23 cellular contexts compared by ENCODE assay signal in the genomic region with DNA sequence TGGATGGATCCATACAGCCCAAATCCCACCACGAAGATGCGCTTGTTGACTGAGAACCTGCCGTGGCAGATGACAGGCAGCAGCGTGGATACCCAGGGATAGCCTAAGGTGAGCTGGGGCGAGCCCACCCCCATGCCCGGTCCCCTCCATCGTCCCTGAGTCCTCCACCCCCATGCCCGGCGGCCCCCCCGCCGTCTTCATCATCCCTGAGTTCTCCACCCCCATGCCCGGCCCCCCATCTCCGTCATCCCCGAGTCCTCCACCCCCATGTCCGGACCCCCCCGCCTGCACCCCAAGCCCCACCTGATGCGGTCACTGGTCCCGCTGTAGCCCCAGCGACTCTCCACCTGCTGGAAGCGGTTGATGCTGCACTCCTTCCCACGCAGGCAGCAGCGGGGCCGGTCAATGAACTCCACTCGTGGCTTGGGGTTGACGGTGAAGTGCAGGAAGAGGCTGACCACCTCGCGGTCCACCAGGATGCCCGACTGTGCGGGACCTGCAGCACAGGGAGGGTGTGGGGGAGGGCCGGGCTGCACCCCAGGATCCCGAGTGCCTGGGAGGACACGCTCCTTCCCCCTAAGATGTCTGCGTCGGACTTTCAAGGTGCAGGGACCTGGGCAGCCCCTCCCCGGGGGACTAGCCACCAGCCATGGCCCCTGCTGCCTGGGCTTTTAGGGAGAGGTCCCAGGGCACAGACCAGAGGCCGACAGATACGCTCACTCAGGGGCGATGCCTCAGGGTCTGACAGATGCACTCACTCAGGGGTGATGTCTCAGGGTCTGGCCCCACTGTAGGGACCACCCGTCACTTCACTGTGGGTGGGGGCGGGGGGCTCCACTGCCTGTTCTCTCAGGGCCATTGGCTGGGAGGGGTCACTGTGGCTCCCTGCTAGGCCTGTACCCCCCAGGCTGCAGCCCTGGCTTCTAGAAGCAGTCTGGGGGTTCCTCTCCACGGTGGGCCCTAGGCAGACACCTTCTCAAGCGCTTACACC. TPM values are rescaled to one million over a fixed set of nuclear protein-coding genes. Genes with fewer than 3 reads are reported as not detected.
DNase-seq lines count a peak whose midpoint lies in the region; ATAC-seq and TF ChIP-seq lines count a peak whose summit lies in the region.
"Had no signal": no experiment of that assay in that cellular context is flagged by ENCODE, and none has a peak within 500 bp of the region (broad histone marks: within the 10 kb centered on the region; RNA-seq: fewer than 3 reads in every experiment).

No MANE protein-coding gene starts in this region.

- H3K36me3 Mint-ChIP-seq in H9 (ENCODE audit: insufficient read depth in 1 of 3, low read depth in 3 of 3) = peaks cover 5 to 53% (median 44%) of the 10 kb centered on the region in 3 experiments; a peak in 6 of 7 replicates
- peaks cover 52% of the 10 kb centered on the region for H3K36me3 Mint-ChIP-seq in endodermal cell (ENCODE audit: low read depth)

- H2AFZ ChIP-seq in H9 (ENCODE audit: low read length) (no peak overlapping the region), OCI-LY3 (ENCODE audit: low read depth, low read length) (no peak overlapping the region), osteoblast (ENCODE audit: low read length) (no peak overlapping the region)

- no peak overlapping the region for H4K91ac ChIP-seq in H9 (ENCODE audit: insufficient read length, low read depth, low read length)

- no peak overlapping the region for H2BK20ac ChIP-seq in H9 (ENCODE audit: low read depth, low read length, poor library complexity, severe bottlenecking)

- H2AK5ac ChIP-seq in H9 (ENCODE audit: insufficient read length, low read length) = no peak overlapping the region

- H3K4ac ChIP-seq in H9 (ENCODE audit: low read depth, low read length) = no peak overlapping the region

- H3K14ac ChIP-seq in H9 (ENCODE audit: insufficient read depth, low read length) = no peak overlapping the region; the same call in 1 of the 2 replicates

- H3K79me2 ChIP-seq in H9 (ENCODE audit: insufficient read depth, low read length) (no peaks in the 10 kb centered on the region), OCI-LY3 (ENCODE audit: low read length) (no peaks in the 10 kb centered on the region), osteoblast (ENCODE audit: insufficient read depth, low read length) (no peaks in the 10 kb centered on the region)

- no peak overlapping the region for H2BK120ac ChIP-seq in H9 (ENCODE audit: low read depth, low read length, poor library complexity, severe bottlenecking)

- no peaks in the 10 kb centered on the region for H3K4me1 Mint-ChIP-seq in H9
- no peaks in the 10 kb centered on the region for H3K4me1 Mint-ChIP-seq in endodermal cell
- H3K4me1 Mint-ChIP-seq: nephron, T-helper 17 cell had no signal

- no peaks in the 10 kb centered on the region for H3K27me3 ChIP-seq in H9 (ENCODE audit: insufficient read depth, low read length)
- H3K27me3 ChIP-seq in OCI-LY3 (ENCODE audit: low read depth, low read length) = no peaks in the 10 kb centered on the region
- no peaks in the 10 kb centered on the region for H3K27me3 ChIP-seq in endodermal cell (ENCODE audit: control insufficient read depth, insufficient read depth, low read length, poor library complexity, severe bottlenecking)
- H3K27me3 ChIP-seq in osteoblast (ENCODE audit: insufficient read depth, low read length) = no peaks in the 10 kb centered on the region
- H3K27me3 ChIP-seq: adrenal gland, breast epithelium, thyroid gland had no signal

- H4K20me1 ChIP-seq in H9 (ENCODE audit: control insufficient read depth, insufficient read depth, insufficient read length) (no peaks in the 10 kb centered on the region), OCI-LY3 (ENCODE audit: insufficient read depth, low read length) (peaks cover 14% of the 10 kb centered on the region), osteoblast (ENCODE audit: insufficient read depth, low read length) (peaks cover 3% of the 10 kb centered on the region)

- no peak overlapping the region for H4K8ac ChIP-seq in H9 (replicated peaks; ENCODE audit: insufficient read length, low read depth, low read length)

- no peak overlapping the region for H2BK12ac ChIP-seq in H9 (ENCODE audit: insufficient read length, low read depth, low read length)

- H3K27ac Mint-ChIP-seq in H9 = no peak overlapping the region
- no peak overlapping the region for H3K27ac Mint-ChIP-seq in endodermal cell
- H3K27ac Mint-ChIP-seq: CD8-positive, alpha-beta T cell; nephron; T-helper 17 cell had no signal

- no peak overlapping the region for H2BK15ac ChIP-seq in H9 (ENCODE audit: low read depth, low read length)

- no peak overlapping the region for H3K18ac ChIP-seq in H9 (ENCODE audit: insufficient read length, low read depth, low read length)

- no peak overlapping the region for H3K56ac ChIP-seq in H9 (ENCODE audit: insufficient read length, low read depth, low read length)

- WGBS in H9 (ENCODE audit: extremely low coverage, insufficient read length, low lambda C conversion rate) = no CpG with 5 or more reads among the region's 42 CpGs
- WGBS in endodermal cell (ENCODE audit: insufficient coverage in 1 of 2, insufficient read length in 1 of 2), 2 experiments = 93 to 97% methylated on average over 20 to 36 of the region's 42 CpGs

- H3K4me3 Mint-ChIP-seq in H9 (no peak overlapping the region), endodermal cell (no peak overlapping the region)
- H3K4me3 Mint-ChIP-seq: CD8-positive, alpha-beta T cell; nephron; T-helper 17 cell had no signal

- H3K27me3 Mint-ChIP-seq in H9 (ENCODE audit: low read depth) (no peaks in the 10 kb centered on the region), endodermal cell (ENCODE audit: insufficient read depth) (no peaks in the 10 kb centered on the region)
- H3K27me3 Mint-ChIP-seq: T-helper 17 cell had no signal

- peak; percentile 16; the same call in 1 of the 3 replicates for TF ChIP-seq CTCF in H9 (conservative IDR thresholded peaks at IDR 0.05)
- 0 out of 2 replicates have a peak, but pooled peaks have one; percentile 3 for TF ChIP-seq CTCF in OCI-LY3 (IDR thresholded peaks at IDR 0.05; ENCODE audit: low read depth, low read length)
- peak; percentile 31 for TF ChIP-seq CTCF in endodermal cell (conservative IDR thresholded peaks at IDR 0.05)
- no peak for TF ChIP-seq CTCF in osteoblast (IDR thresholded peaks at IDR 0.05; ENCODE audit: extremely low read depth, low read depth, low read length)

- no peak overlapping the region for H4K5ac ChIP-seq in H9 (ENCODE audit: insufficient read length, low read depth, low read length)

- H3K79me1 ChIP-seq in H9 (ENCODE audit: insufficient read depth, low read depth, low read length, poor library complexity, severe bottlenecking) = no peaks in the 10 kb centered on the region

- no peak for ATAC-seq in HG03565 (IDR thresholded peaks at IDR 0.05; ENCODE audit: unreplicated experiment)
- ATAC-seq: CD8-positive, alpha-beta T cell; T-helper 17 cell had no signal

- H3K4me2 ChIP-seq in H9 (ENCODE audit: insufficient read depth, insufficient read length, low read length) = no peak overlapping the region
- H3K4me2 ChIP-seq in OCI-LY3 (ENCODE audit: low read length) = no peak overlapping the region
- no peak overlapping the region for H3K4me2 ChIP-seq in osteoblast (ENCODE audit: insufficient read depth, low read length)

- DNase-seq in H9 (peak; percentile 31), endodermal cell (peak; percentile 68), osteoblast (ENCODE audit: insufficient read length, low spot score, missing footprints) (peak; percentile 82), activated gamma-delta T cell treated with Interleukin-2 at 50 U/mL for 16 hours (no peak), NCI-H774 (lab: John Stamatoyannopoulos, UW) (no peak)
- DNase-seq: activated CD8-positive, alpha-beta memory T cell treated with anti-CD3 and anti-CD28 coated beads, Interleukin-2, amount 50 U/mL, for 48 hours; activated naive CD4-positive, alpha-beta T cell; adrenal gland; AML-193; head of caudate nucleus; left cardiac atrium; NCI-H1417; NCI-H2107; NK-92 treated with Interleukin-12 subunit alpha and Interleukin-12 subunit beta, amount 100 ng/mL, for 24 hours; stimulated activated CD4-positive, alpha-beta T cell treated with anti-CD3 and anti-CD28 coated beads, Interleukin-1b, Interleukin-23, amount 100 ng/mL, for 48 hours; stimulated activated naive CD4-positive, alpha-beta T cell; T-helper 17 cell; thyroid gland had no signal

- H3K23ac ChIP-seq in H9 (ENCODE audit: insufficient read length, low read depth, low read length) = no peak overlapping the region

- H3K27ac ChIP-seq in H9 (ENCODE audit: insufficient read length, low read depth, low read length) = no peak overlapping the region
- H3K27ac ChIP-seq in OCI-LY3 (ENCODE audit: low read length) = no peak overlapping the region
- peak overlapping the region; percentile 44 for H3K27ac ChIP-seq in endodermal cell (ENCODE audit: low read depth, low read length)
- H3K27ac ChIP-seq in osteoblast (ENCODE audit: low read depth, low read length) = no peak overlapping the region
- H3K27ac ChIP-seq: adrenal gland, breast epithelium, thyroid gland had no signal

- H3K23me2 ChIP-seq in H9 (ENCODE audit: insufficient read length, low read depth, low read length, poor library complexity, severe bottlenecking) = no peaks in the 10 kb centered on the region

- no peak overlapping the region for H3K4me3 ChIP-seq in OCI-LY3 (ENCODE audit: low read length)
- no peak overlapping the region for H3K4me3 ChIP-seq in endodermal cell (ENCODE audit: low read length)
- H3K4me3 ChIP-seq in osteoblast (ENCODE audit: insufficient read depth, low read length) = no peak overlapping the region
- H3K4me3 ChIP-seq: adrenal gland, breast epithelium, thyroid gland had no signal

- H3K9ac ChIP-seq in H9 (ENCODE audit: extremely low read depth, insufficient read length, low read length) = no peak overlapping the region
- H3K9ac ChIP-seq in OCI-LY3 (ENCODE audit: low read length) = no peak overlapping the region
- no peak overlapping the region for H3K9ac ChIP-seq in endodermal cell (ENCODE audit: extremely low read depth, low read length, poor library complexity, severe bottlenecking)

- no peaks in the 10 kb centered on the region for H3K9me3 Mint-ChIP-seq in H9
- H3K9me3 Mint-ChIP-seq in endodermal cell = no peaks in the 10 kb centered on the region
- H3K9me3 Mint-ChIP-seq: CD8-positive, alpha-beta T cell; nephron had no signal

- no peaks in the 10 kb centered on the region for H3K4me1 ChIP-seq in H9 (ENCODE audit: insufficient read depth, low read length)
- no peaks in the 10 kb centered on the region for H3K4me1 ChIP-seq in OCI-LY3 (ENCODE audit: low read length)
- H3K4me1 ChIP-seq in endodermal cell (ENCODE audit: control insufficient read depth, insufficient read depth, low read length) = no peaks in the 10 kb centered on the region
- no peaks in the 10 kb centered on the region for H3K4me1 ChIP-seq in osteoblast (ENCODE audit: insufficient read depth, low read length)
- H3K4me1 ChIP-seq: adrenal gland, breast epithelium, thyroid gland had no signal

- H3K9me3 ChIP-seq in H9 (ENCODE audit: control insufficient read depth, low read depth, low read length) (no peaks in the 10 kb centered on the region), OCI-LY3 (ENCODE audit: insufficient read depth, low read length) (no peaks in the 10 kb centered on the region), endodermal cell (ENCODE audit: control insufficient read depth, low read length) (no peaks in the 10 kb centered on the region), osteoblast (ENCODE audit: low read depth, low read length) (no peaks in the 10 kb centered on the region)
- H3K9me3 ChIP-seq: adrenal gland, breast epithelium, thyroid gland had no signal

- H3T11ph ChIP-seq in H9 (ENCODE audit: low read length) = no peak overlapping the region

- H2BK5ac ChIP-seq in H9 (ENCODE audit: insufficient read length, low read length) = no peak overlapping the region

- H3K36me3 ChIP-seq in OCI-LY3 (replicated peaks; ENCODE audit: low read depth, low read length) (peaks cover 60% of the 10 kb centered on the region), endodermal cell (ENCODE audit: control insufficient read depth, insufficient read depth, low read length) (peaks cover 43% of the 10 kb centered on the region), osteoblast (ENCODE audit: insufficient read depth, low read length) (peaks cover 35% of the 10 kb centered on the region)

RNA-seq across cellular contexts. Expression of gene BTBD2, which starts 28.0 kb away (rescaled TPM):
- total RNA-seq in H9 (2021) (110 and 113 TPM in 2 replicates), endodermal cell (100 to 1,000 TPM; 107 to 112 TPM), osteoblast (57.5 and 57.8 TPM in 2 replicates)
- 113 TPM for polyA plus RNA-seq in endodermal cell (2013, experiment 1 of 2)
- polyA plus RNA-seq in endodermal cell (2013, experiment 2 of 2) = 99.4 TPM

RNA-seq across cellular contexts. Expression of gene CSNK1G2, which starts 46.5 kb away (rescaled TPM):
- total RNA-seq in H9 (2021) (96.6 and 100.0 TPM in 2 replicates), endodermal cell (100 to 1,000 TPM; 111 to 112 TPM), osteoblast (68.8 and 70.1 TPM in 2 replicates)
- polyA plus RNA-seq in endodermal cell (2013, experiment 1 of 2) = 107 TPM
- polyA plus RNA-seq in endodermal cell (2013, experiment 2 of 2) = 98.1 TPM

Comparison
In these comparisons a context has a peak if more than half of its experiments do, and no peak if none do; other contexts are left out.
1. DNase-seq: peak in H9 (single experiment), endodermal cell (single experiment) and osteoblast (single experiment); none in activated gamma-delta T cell treated with Interleukin-2 at 50 U/mL for 16 hours (single experiment) and NCI-H774 (single experiment).